ENCODE assay signal across 22 cellular contexts in the genomic region with DNA sequence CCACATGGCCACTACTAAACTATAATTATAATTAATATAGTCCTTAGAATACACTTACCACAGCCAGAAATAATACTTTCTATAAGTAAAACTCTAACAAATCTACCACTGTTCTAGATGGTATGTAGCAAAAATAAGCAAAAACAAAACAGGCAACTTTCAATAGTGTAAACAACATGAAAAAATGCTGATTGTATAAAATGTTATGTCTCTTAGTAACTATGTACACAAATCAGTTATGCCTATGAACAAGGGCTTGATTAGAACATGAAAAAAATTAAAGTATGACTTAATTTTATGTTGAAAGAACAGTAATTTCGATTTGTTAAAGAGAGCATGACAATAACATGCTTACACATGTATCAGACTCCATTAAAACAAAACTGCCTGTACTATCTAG.
DNase-seq lines count a peak whose midpoint lies in the region; ATAC-seq, FAIRE-seq and TF ChIP-seq lines count a peak whose summit lies in the region.
"Had no signal": no experiment of that assay in that cellular context is flagged by ENCODE, and none has a peak within 500 bp of the region (broad histone marks: within the 10 kb centered on the region; RNA-seq: fewer than 3 reads in every experiment).

No MANE protein-coding gene starts in this region.

- TF ChIP-seq RAD21 in K562 (CRISPR knock-in tag; conservative IDR thresholded peaks at IDR 0.05 in 1 of 2, IDR thresholded peaks at IDR 0.05 in 1 of 2), result no peak

- TF ChIP-seq CTCF in K562 (IDR thresholded peaks at IDR 0.05 in 2 of 3, conservative IDR thresholded peaks at IDR 0.05 in 1 of 3; ENCODE audit: insufficient read depth in 2 of 3, low read depth in 1 of 3, low read length in 3 of 3) (no peak), osteoblast (IDR thresholded peaks at IDR 0.05; ENCODE audit: extremely low read depth, low read depth, low read length) (no peak)

- ATAC-seq in K562 (no peak), GM18505 (IDR thresholded peaks at IDR 0.05; ENCODE audit: unreplicated experiment) (no peak)
- ATAC-seq: HCT116 had no signal

- H3K36me3 ChIP-seq in SK-N-MC (ENCODE audit: insufficient read depth, low read length) (peaks cover 4% of the 10 kb centered on the region; the same call in 1 of the 2 replicates), K562 (ENCODE audit: control insufficient read depth, insufficient read depth, low read length) (no peaks in the 10 kb centered on the region), osteoblast (ENCODE audit: insufficient read depth, low read length) (peaks cover 25% of the 10 kb centered on the region)
- H3K36me3 ChIP-seq: BE2C had no signal

- H3K27ac ChIP-seq in SK-N-MC (peak overlapping the region; percentile 50; the same call in 1 of the 2 replicates), K562 (ENCODE audit: extremely low read depth, low read depth, low read length) (no peak overlapping the region), osteoblast (ENCODE audit: low read depth, low read length) (peak overlapping the region; percentile 12)

- BruUV-seq in K562 (replicated peaks; lab: Mats Ljungman, UMichigan), result no TSS peak

- intact Hi-C loops in K562 (cut with micrococcal nuclease), result no loop called here

- no peak overlapping the region for H3K27ac Mint-ChIP-seq in activated naive CD4-positive, alpha-beta T cell treated with anti-CD3 and anti-CD28 coated beads, Interleukin-2, amount 10 ng/mL, durations not matched to agents 7 days and 5 days
- H3K27ac Mint-ChIP-seq: CD4-positive, CD25-positive, alpha-beta regulatory T cell; CD8-positive, alpha-beta memory T cell had no signal

- H4K20me1 ChIP-seq in K562 (replicated peaks; ENCODE audit: control insufficient read depth, insufficient read depth, low read length) (no peaks in the 10 kb centered on the region), osteoblast (ENCODE audit: insufficient read depth, low read length) (peaks cover 3% of the 10 kb centered on the region)

- H3K9me3 ChIP-seq in SK-N-MC (ENCODE audit: low read depth, low read length) (no peaks in the 10 kb centered on the region), K562 (replicated peaks; ENCODE audit: control insufficient read depth, insufficient read depth, low read depth, low read length) (no peaks in the 10 kb centered on the region), osteoblast (ENCODE audit: low read depth, low read length) (no peaks in the 10 kb centered on the region)
- H3K9me3 ChIP-seq: BE2C had no signal

- POLR2A ChIA-PET in K562 (lab: Yijun Ruan, JAX), result no interaction called here

- no peaks in the 10 kb centered on the region for H3K79me2 ChIP-seq in K562 (ENCODE audit: control insufficient read depth, insufficient read depth, low read length)
- peaks cover 85% of the 10 kb centered on the region for H3K79me2 ChIP-seq in osteoblast (ENCODE audit: insufficient read depth, low read length)

- no peaks in the 10 kb centered on the region for H3K4me1 Mint-ChIP-seq in activated naive CD4-positive, alpha-beta T cell treated with anti-CD3 and anti-CD28 coated beads, Interleukin-2, amount 10 ng/mL, durations not matched to agents 7 days and 5 days
- H3K4me1 Mint-ChIP-seq: CD4-positive, CD25-positive, alpha-beta regulatory T cell; CD8-positive, alpha-beta memory T cell had no signal

- H3K4me1 ChIP-seq in K562 (replicated peaks in 1 of 2; ENCODE audit: control insufficient read depth in 2 of 2, insufficient read depth in 2 of 2, low read length in 2 of 2), result peaks cover 3 to 7% of the 10 kb centered on the region in 2 experiments; a peak in 3 of 5 replicates
- peaks cover 21% of the 10 kb centered on the region for H3K4me1 ChIP-seq in osteoblast (ENCODE audit: insufficient read depth, low read length)
- H3K4me1 ChIP-seq: BE2C had no signal

- TF ChIP-seq POLR2A in K562 (conservative IDR thresholded peaks at IDR 0.05), result no peak
- no peak for TF ChIP-seq POLR2A in GM18505 (IDR thresholded peaks at IDR 0.05; ENCODE audit: borderline replicate concordance, extremely low read depth, insufficient read depth, insufficient read length)

- peaks cover 6% of the 10 kb centered on the region for H3K27me3 Mint-ChIP-seq in activated naive CD4-positive, alpha-beta T cell treated with anti-CD3 and anti-CD28 coated beads, Interleukin-2, amount 10 ng/mL, durations not matched to agents 7 days and 5 days
- H3K27me3 Mint-ChIP-seq: CD8-positive, alpha-beta memory T cell had no signal

- WGBS in K562 (ENCODE audit: insufficient coverage, low coverage, missing lambda C conversion rate), result 0% methylated on average over 1 of the region's 1 CpG

- H3K9me1 ChIP-seq in K562 (ENCODE audit: control insufficient read depth, insufficient read depth, low read length), result no peaks in the 10 kb centered on the region

- no peak for TF ChIP-seq EP300 in K562 (IDR thresholded peaks at IDR 0.05; ENCODE audit: low read length)

- H3K4me3 ChIP-seq in SK-N-MC, result no peak overlapping the region
- H3K4me3 ChIP-seq in K562, result no peak overlapping the region
- H3K4me3 ChIP-seq in osteoblast (ENCODE audit: insufficient read depth, low read length), result no peak overlapping the region

- no peaks in the 10 kb centered on the region for H3K36me3 Mint-ChIP-seq in activated naive CD4-positive, alpha-beta T cell treated with anti-CD3 and anti-CD28 coated beads, Interleukin-2, amount 10 ng/mL, durations not matched to agents 7 days and 5 days
- H3K36me3 Mint-ChIP-seq: CD4-positive, CD25-positive, alpha-beta regulatory T cell; CD8-positive, alpha-beta memory T cell had no signal

- CTCF ChIA-PET in K562 (lab: Yijun Ruan, JAX; ENCODE audit: low intra/inter-chr PET ratio), result no interaction called here
- CTCF ChIA-PET in activated naive CD4-positive, alpha-beta T cell treated with anti-CD3 and anti-CD28 coated beads, Interleukin-2, amount 10 ng/mL, durations not matched to agents 7 days and 5 days (lab: Charles Lee), result no interaction called here

- H3K27me3 ChIP-seq in K562 (ENCODE audit: control insufficient read depth in 2 of 2, insufficient read depth in 2 of 2, low read length in 2 of 2), result no peaks in the 10 kb centered on the region; a peak in 1 of 5 replicates
- no peaks in the 10 kb centered on the region for H3K27me3 ChIP-seq in osteoblast (ENCODE audit: insufficient read depth, low read length)
- H3K27me3 ChIP-seq: BE2C had no signal

- H3K9ac ChIP-seq in SK-N-MC (ENCODE audit: insufficient read length) (no peak overlapping the region), K562 (ENCODE audit: insufficient read depth in 1 of 2, low read depth in 2 of 2, low read length in 2 of 2) (no peak overlapping the region)

- peaks cover 4% of the 10 kb centered on the region for H3K9me3 Mint-ChIP-seq in activated naive CD4-positive, alpha-beta T cell treated with anti-CD3 and anti-CD28 coated beads, Interleukin-2, amount 10 ng/mL, durations not matched to agents 7 days and 5 days
- H3K9me3 Mint-ChIP-seq: CD4-positive, CD25-positive, alpha-beta regulatory T cell; CD8-positive, alpha-beta memory T cell had no signal

- no peak overlapping the region for H3K4me3 Mint-ChIP-seq in activated naive CD4-positive, alpha-beta T cell treated with anti-CD3 and anti-CD28 coated beads, Interleukin-2, amount 10 ng/mL, durations not matched to agents 7 days and 5 days
- H3K4me3 Mint-ChIP-seq: CD4-positive, CD25-positive, alpha-beta regulatory T cell; CD8-positive, alpha-beta memory T cell had no signal

- in situ Hi-C loops in K562 (cut with MboI), result no loop called here

- H3K4me2 ChIP-seq in K562 (ENCODE audit: insufficient read depth, low read length) (no peak overlapping the region), osteoblast (ENCODE audit: insufficient read depth, low read length) (no peak overlapping the region)

- FAIRE-seq in G401.6 (lab: Jason Lieb, UNC), result peak; percentile 85
- no peak for FAIRE-seq in K562 (lab: Jason Lieb, UNC)
- FAIRE-seq: GM12891, GM18507 had no signal

- H2AFZ ChIP-seq in K562 (ENCODE audit: low read depth, low read length), result no peak overlapping the region
- no peak overlapping the region for H2AFZ ChIP-seq in osteoblast (ENCODE audit: low read length)

- DNase-seq in SK-N-MC (ENCODE audit: low read depth, low spot score), result no peak
- DNase-seq in K562 (ENCODE audit: extremely low read depth in 1 of 4, low spot score in 3 of 4), result no peak
- DNase-seq in osteoblast (ENCODE audit: insufficient read length, low spot score, missing footprints), result no peak
- no peak for DNase-seq in GM19240 (ENCODE audit: insufficient read length, low spot score)
- no peak for DNase-seq in activated naive CD4-positive, alpha-beta T cell treated with anti-CD3 and anti-CD28 coated beads, Interleukin-2, amount 10 ng/mL, durations not matched to agents 7 days and 5 days
- DNase-seq: ACHN; BE2C; C1 segment of cervical spinal cord; CD4-positive, CD25-positive, alpha-beta regulatory T cell; CD8-positive, alpha-beta memory T cell; COR-L47; DMS 273 treated with DMSO at 0.1 percent for 48 hours; DMS53; DND-41; EL; GOT3; H7 had no signal

TF ChIP-seq in K562, 482 proteins besides CTCF, POLR2A, EP300 and RAD21 (continues in another document):
- TF ChIP-seq RBM22 (IDR thresholded peaks at IDR 0.05; ENCODE audit: low read depth, low read length, poor library complexity, severe bottlenecking) (no peak), ZNF212 (CRISPR knock-in tag; IDR thresholded peaks at IDR 0.05) (no peak), BRCA1 (IDR thresholded peaks at IDR 0.05) (no peak), BRCA1 (CRISPR knock-in tag; IDR thresholded peaks at IDR 0.05) (no peak), ZNF316 (IDR thresholded peaks at IDR 0.05) (peak; percentile 76), SMAD2 (IDR thresholded peaks at IDR 0.05; ENCODE audit: low read depth, low read length) (no peak), NR1H2 (CRISPR knock-in tag; IDR thresholded peaks at IDR 0.05) (no peak)
- TF ChIP-seq, protein P1, sequence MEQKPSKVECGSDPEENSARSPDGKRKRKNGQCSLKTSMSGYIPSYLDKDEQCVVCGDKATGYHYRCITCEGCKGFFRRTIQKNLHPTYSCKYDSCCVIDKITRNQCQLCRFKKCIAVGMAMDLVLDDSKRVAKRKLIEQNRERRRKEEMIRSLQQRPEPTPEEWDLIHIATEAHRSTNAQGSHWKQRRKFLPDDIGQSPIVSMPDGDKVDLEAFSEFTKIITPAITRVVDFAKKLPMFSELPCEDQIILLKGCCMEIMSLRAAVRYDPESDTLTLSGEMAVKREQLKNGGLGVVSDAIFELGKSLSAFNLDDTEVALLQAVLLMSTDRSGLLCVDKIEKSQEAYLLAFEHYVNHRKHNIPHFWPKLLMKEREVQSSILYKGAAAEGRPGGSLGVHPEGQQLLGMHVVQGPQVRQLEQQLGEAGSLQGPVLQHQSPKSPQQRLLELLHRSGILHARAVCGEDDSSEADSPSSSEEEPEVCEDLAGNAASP (IDR thresholded peaks at IDR 0.05), result no peak
- TF ChIP-seq, protein P2, sequence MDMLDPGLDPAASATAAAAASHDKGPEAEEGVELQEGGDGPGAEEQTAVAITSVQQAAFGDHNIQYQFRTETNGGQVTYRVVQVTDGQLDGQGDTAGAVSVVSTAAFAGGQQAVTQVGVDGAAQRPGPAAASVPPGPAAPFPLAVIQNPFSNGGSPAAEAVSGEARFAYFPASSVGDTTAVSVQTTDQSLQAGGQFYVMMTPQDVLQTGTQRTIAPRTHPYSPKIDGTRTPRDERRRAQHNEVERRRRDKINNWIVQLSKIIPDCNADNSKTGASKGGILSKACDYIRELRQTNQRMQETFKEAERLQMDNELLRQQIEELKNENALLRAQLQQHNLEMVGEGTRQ (CRISPR knock-in tag; IDR thresholded peaks at IDR 0.05), result no peak
